In genomic region chr11:19772480-19772879, GRCh38 we compare ENCODE assay signal across 15 cellular contexts.
"Had no signal": no experiment of that assay in that cellular context is flagged by ENCODE, and none has a peak within 500 bp of the region (broad histone marks: within the 10 kb centered on the region; RNA-seq: fewer than 3 reads in every experiment).

No MANE protein-coding gene starts in this region.

- H3K4me3 ChIP-seq: cardiac muscle cell, hepatocyte, lung had no signal

- H3K27me3 ChIP-seq: hepatocyte had no signal

- H3K36me3 ChIP-seq: cardiac muscle cell had no signal

- H3K27ac ChIP-seq: cardiac muscle cell, epithelial cell of prostate, hepatocyte had no signal

- DNase-seq: activated B cell treated with CpG ODN at 0.5 μM for 24 hours; activated CD4-positive, alpha-beta memory T cell treated with anti-CD3 and anti-CD28 coated beads, Interleukin-2, amount 10 ng/mL, durations not matched to agents 7 days and 5 days; activated CD4-positive, alpha-beta T cell treated with anti-CD3 and anti-CD28 coated beads for 4 hours; activated CD8-positive, alpha-beta memory T cell treated with anti-CD3 and anti-CD28 coated beads, Interleukin-2, amount 10 ng/mL, durations not matched to agents 7 days and 5 days; amniotic stem cell; foreskin fibroblast; islet precursor cell; midbrain; occipital lobe; posterior cingulate gyrus; stimulated activated naive B cell treated with anti-CD40 and anti-IgM and Interleukin-4, amounts not matched to agents 10 μg/mL and 1 μg/mL and 100 μg/mL, for 72 hours had no signal
